Comparison of ENCODE assay signal across 22 cellular contexts in genomic region chr20:53809728-53810365, GRCh38.
DNase-seq lines count a peak whose midpoint lies in the region; ATAC-seq and TF ChIP-seq lines count a peak whose summit lies in the region.
"Had no signal": no experiment of that assay in that cellular context is flagged by ENCODE, and none has a peak within 500 bp of the region (broad histone marks: within the 10 kb centered on the region; RNA-seq: fewer than 3 reads in every experiment).

No MANE protein-coding gene starts in this region.

- peaks cover 14% of the 10 kb centered on the region for H3K4me1 Mint-ChIP-seq in activated naive CD8-positive, alpha-beta T cell (ENCODE audit: low read depth)
- H3K4me1 Mint-ChIP-seq in activated naive CD8-positive, alpha-beta T cell treated with anti-CD3 and anti-CD28 coated beads for 36 hours: peaks cover 18% of the 10 kb centered on the region
- H3K4me1 Mint-ChIP-seq in effector memory CD8-positive, alpha-beta T cell (ENCODE audit: low read depth in 2 of 2): peaks cover 10 to 11% of the 10 kb centered on the region in 2 donors
- peaks cover 5% of the 10 kb centered on the region for H3K4me1 Mint-ChIP-seq in mesothelial cell of epicardium

- H3K27ac ChIP-seq in PC-3 (ENCODE audit: low read length): peak overlapping the region; percentile 79
- H3K27ac ChIP-seq: BLaER1 treated with 17β-estradiol and CSF1 and Interleukin-3, amounts not matched to agents 10 nM and 100 nM; HL-60; SJSA1 had no signal

- no peaks in the 10 kb centered on the region for H3K9me3 ChIP-seq in PC-3 (ENCODE audit: low read length)
- H3K9me3 ChIP-seq: BLaER1 treated with 17β-estradiol and CSF1 and Interleukin-3, amounts not matched to agents 10 nM and 100 nM; SJSA1 had no signal

- no peak overlapping the region for H3K4me3 ChIP-seq in PC-3 (ENCODE audit: low read length)
- H3K4me3 ChIP-seq: BLaER1 treated with 17β-estradiol and CSF1 and Interleukin-3, amounts not matched to agents 10 nM and 100 nM; SJSA1 had no signal

- TF ChIP-seq CTCF in PC-3 (conservative IDR thresholded peaks at IDR 0.05; ENCODE audit: low read depth, low read length) (no peak), mesothelial cell of epicardium (IDR thresholded peaks at IDR 0.05; ENCODE audit: unreplicated experiment) (no peak)

- H3K4me3 Mint-ChIP-seq in activated naive CD8-positive, alpha-beta T cell: no peak overlapping the region
- H3K4me3 Mint-ChIP-seq in activated naive CD8-positive, alpha-beta T cell treated with anti-CD3 and anti-CD28 coated beads for 36 hours: no peak overlapping the region
- H3K4me3 Mint-ChIP-seq in effector memory CD8-positive, alpha-beta T cell: no peak overlapping the region
- H3K4me3 Mint-ChIP-seq in mesothelial cell of epicardium: no peak overlapping the region
- H3K4me3 Mint-ChIP-seq: CD4-positive, alpha-beta T cell had no signal

- peak overlapping the region; percentile 34 for H3K27ac Mint-ChIP-seq in activated naive CD8-positive, alpha-beta T cell
- no peak overlapping the region for H3K27ac Mint-ChIP-seq in activated naive CD8-positive, alpha-beta T cell treated with anti-CD3 and anti-CD28 coated beads for 36 hours
- H3K27ac Mint-ChIP-seq in effector memory CD8-positive, alpha-beta T cell: peak overlapping the region; percentile 3 to 32
- H3K27ac Mint-ChIP-seq in mesothelial cell of epicardium: no peak overlapping the region
- H3K27ac Mint-ChIP-seq: CD4-positive, alpha-beta T cell had no signal

- no peaks in the 10 kb centered on the region for H3K9me3 Mint-ChIP-seq in activated naive CD8-positive, alpha-beta T cell (ENCODE audit: low read depth)
- H3K9me3 Mint-ChIP-seq in activated naive CD8-positive, alpha-beta T cell treated with anti-CD3 and anti-CD28 coated beads for 36 hours: no peaks in the 10 kb centered on the region
- H3K9me3 Mint-ChIP-seq in effector memory CD8-positive, alpha-beta T cell: no peaks in the 10 kb centered on the region
- H3K9me3 Mint-ChIP-seq in mesothelial cell of epicardium: no peaks in the 10 kb centered on the region
- H3K9me3 Mint-ChIP-seq: CD4-positive, alpha-beta T cell had no signal

- H3K27me3 ChIP-seq in PC-3 (ENCODE audit: low read length): no peaks in the 10 kb centered on the region
- H3K27me3 ChIP-seq: BLaER1 treated with 17β-estradiol and CSF1 and Interleukin-3, amounts not matched to agents 10 nM and 100 nM; SJSA1 had no signal

- no peaks in the 10 kb centered on the region for H3K9me2 ChIP-seq in PC-3 (replicated peaks; ENCODE audit: low read length)

- peaks cover 36% of the 10 kb centered on the region for H3K4me1 ChIP-seq in PC-3 (ENCODE audit: insufficient read depth, low read length)
- H3K4me1 ChIP-seq: BLaER1 treated with 17β-estradiol and CSF1 and Interleukin-3, amounts not matched to agents 10 nM and 100 nM had no signal

- POLR2A ChIA-PET in PC-3 (lab: Charles Lee; ENCODE audit: unreplicated experiment): interaction anchor here (0.7 kb wide), 1 partner anchor 117 kb away, joined by 9 read pairs; no protein-coding TSS in a partner anchor

- intact Hi-C loops in PC-3 (cut with micrococcal nuclease): loop anchor here (5.0 kb wide), 1 partner anchor 73 kb away; no protein-coding TSS in a partner anchor

- no peaks in the 10 kb centered on the region for H3K36me3 Mint-ChIP-seq in activated naive CD8-positive, alpha-beta T cell
- no peaks in the 10 kb centered on the region for H3K36me3 Mint-ChIP-seq in activated naive CD8-positive, alpha-beta T cell treated with anti-CD3 and anti-CD28 coated beads for 36 hours
- no peaks in the 10 kb centered on the region for H3K36me3 Mint-ChIP-seq in effector memory CD8-positive, alpha-beta T cell (ENCODE audit: insufficient read depth)
- no peaks in the 10 kb centered on the region for H3K36me3 Mint-ChIP-seq in mesothelial cell of epicardium

- no peaks in the 10 kb centered on the region for H3K79me2 ChIP-seq in PC-3 (ENCODE audit: low read length)

- H3K4me2 ChIP-seq in PC-3 (ENCODE audit: low read length): peak overlapping the region; percentile 3
- H3K4me2 ChIP-seq: BLaER1 treated with 17β-estradiol and CSF1 and Interleukin-3, amounts not matched to agents 10 nM and 100 nM had no signal

- no peak for DNase-seq in activated naive CD8-positive, alpha-beta T cell treated with anti-CD3 and anti-CD28 coated beads for 36 hours
- DNase-seq in PC-3: peak; percentile 67
- DNase-seq in effector memory CD8-positive, alpha-beta T cell: no peak
- no peak for DNase-seq in HPDE6-E6E7 (ENCODE audit: extremely low spot score)
- no peak for DNase-seq in mesothelial cell of epicardium (ENCODE audit: low spot score in 2 of 2, unreplicated experiment in 2 of 2)
- no peak for DNase-seq in activated CD4-positive, alpha-beta T cell treated with anti-CD3 and anti-CD28 coated beads, Interleukin-2, amount 50 U/mL, for 48 hours
- DNase-seq: 8988T; CD4-positive, alpha-beta T cell; DMS53; GDM1; Karpas-422; NCI-H1092; NCI-H1694 treated with DMSO at 0.1 percent for 48 hours; NCI-H226; NCI-H510A; OCI-M1 had no signal

- no TSS peak for BruUV-seq in PC-3 (replicated peaks; lab: Mats Ljungman, UMichigan)

- no peaks in the 10 kb centered on the region for H3K27me3 Mint-ChIP-seq in activated naive CD8-positive, alpha-beta T cell
- H3K27me3 Mint-ChIP-seq in activated naive CD8-positive, alpha-beta T cell treated with anti-CD3 and anti-CD28 coated beads for 36 hours: no peaks in the 10 kb centered on the region
- no peaks in the 10 kb centered on the region for H3K27me3 Mint-ChIP-seq in effector memory CD8-positive, alpha-beta T cell
- no peaks in the 10 kb centered on the region for H3K27me3 Mint-ChIP-seq in mesothelial cell of epicardium (ENCODE audit: low read depth)
- H3K27me3 Mint-ChIP-seq: CD4-positive, alpha-beta T cell had no signal

- H4K20me1 ChIP-seq in PC-3 (ENCODE audit: low read length): no peaks in the 10 kb centered on the region
- H4K20me1 ChIP-seq: BLaER1 treated with 17β-estradiol and CSF1 and Interleukin-3, amounts not matched to agents 10 nM and 100 nM had no signal

- peak; percentile 43 for ATAC-seq in PC-3
- ATAC-seq in effector memory CD8-positive, alpha-beta T cell (replicated peaks): no peak
- no peak for ATAC-seq in HG02610 (IDR thresholded peaks at IDR 0.05; ENCODE audit: unreplicated experiment)
- ATAC-seq: HepG2 had no signal

- peak overlapping the region; percentile 43 for H3K9ac ChIP-seq in PC-3 (ENCODE audit: low read length)
- H3K9ac ChIP-seq: BLaER1 treated with 17β-estradiol and CSF1 and Interleukin-3, amounts not matched to agents 10 nM and 100 nM had no signal

- no peaks in the 10 kb centered on the region for H3K36me3 ChIP-seq in PC-3 (ENCODE audit: low read depth, low read length)
- H3K36me3 ChIP-seq: BLaER1 treated with 17β-estradiol and CSF1 and Interleukin-3, amounts not matched to agents 10 nM and 100 nM; SJSA1 had no signal

- CTCF ChIA-PET in PC-3 (lab: Charles Lee): interaction anchor here (0.6 kb wide), 2 partner anchors 23 to 227 kb away, joined by 3 to 4 read pairs; no protein-coding TSS in a partner anchor

- peak overlapping the region; percentile 4 for H2AFZ ChIP-seq in PC-3 (ENCODE audit: low read length)

- peaks cover 8% of the 10 kb centered on the region for H3F3A ChIP-seq in PC-3 (ENCODE audit: low read length, unreplicated experiment)

Comparison
In these comparisons a context has a peak if more than half of its experiments do, and no peak if none do; other contexts are left out.
1. H3K27ac Mint-ChIP-seq: peak in activated naive CD8-positive, alpha-beta T cell (single experiment) and effector memory CD8-positive, alpha-beta T cell (2 of 2); none in activated naive CD8-positive, alpha-beta T cell treated with anti-CD3 and anti-CD28 coated beads for 36 hours (single experiment) and mesothelial cell of epicardium (single experiment).